Comparison of ENCODE assay signal across 15 cellular contexts in the genomic region with DNA sequence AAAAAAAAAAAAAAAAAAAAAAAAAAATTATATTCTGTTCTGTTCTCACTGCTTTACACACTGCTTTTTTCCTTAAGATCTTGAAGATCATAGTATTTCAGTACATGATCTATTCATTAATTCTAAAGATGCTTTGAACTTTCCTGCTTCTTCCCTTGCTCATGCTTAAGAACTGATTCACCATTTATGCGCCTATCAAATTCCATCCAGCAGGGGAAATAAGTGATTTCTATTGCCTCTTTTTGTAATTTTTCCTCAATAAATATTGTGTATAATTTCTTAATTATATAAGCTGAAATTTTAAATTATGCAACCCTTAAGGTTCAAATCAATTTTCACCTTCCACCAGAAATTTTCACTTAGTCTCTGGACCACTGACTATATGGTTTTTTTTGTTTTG. TPM values are rescaled to one million over a fixed set of nuclear protein-coding genes. Genes with fewer than 3 reads are reported as not detected.
DNase-seq lines count a peak whose midpoint lies in the region; ATAC-seq and TF ChIP-seq lines count a peak whose summit lies in the region.
"Had no signal": no experiment of that assay in that cellular context is flagged by ENCODE, and none has a peak within 500 bp of the region (broad histone marks: within the 10 kb centered on the region; RNA-seq: fewer than 3 reads in every experiment).

No MANE protein-coding gene starts in this region.

- ATAC-seq in central memory CD8-positive, alpha-beta T cell (replicated peaks; ENCODE audit: extremely low read depth, poor library complexity, severe bottlenecking) = no peak
- no peak for ATAC-seq in lower lobe of right lung
- ATAC-seq: activated T-cell treated with anti-CD3 and anti-CD28 coated beads, Interleukin-2, amount 50 U/mL, for 4 hours; heart left ventricle; stimulated activated naive B cell treated with anti-CD40 and anti-IgM and Interleukin-4, amounts not matched to agents 10 μg/mL and 1 μg/mL and 100 μg/mL, for 72 hours had no signal

- intact Hi-C loops in lower lobe of right lung (cut with DNase I) (no loop called here), colonic mucosa (cut with DNase I) (no loop called here)

- H3K4me1 ChIP-seq in lower lobe of right lung (peaks cover 20% of the 10 kb centered on the region), colonic mucosa (no peaks in the 10 kb centered on the region)

- no peaks in the 10 kb centered on the region for H3K27me3 ChIP-seq in lower lobe of right lung (ENCODE audit: low read depth)
- H3K27me3 ChIP-seq in colonic mucosa = no peaks in the 10 kb centered on the region
- H3K27me3 ChIP-seq: BLaER1, heart left ventricle had no signal

- H3K9me3 ChIP-seq in lower lobe of right lung (no peaks in the 10 kb centered on the region), colonic mucosa (no peaks in the 10 kb centered on the region)
- H3K9me3 ChIP-seq: BLaER1, heart left ventricle had no signal

- peak overlapping the region; percentile 41 for H3K4me3 Mint-ChIP-seq in central memory CD8-positive, alpha-beta T cell
- H3K4me3 Mint-ChIP-seq: activated T-cell treated with anti-CD3 and anti-CD28 coated beads, Interleukin-2, amount 50 U/mL, for 4 hours; stimulated activated naive B cell treated with anti-CD40 and anti-IgM and Interleukin-4, amounts not matched to agents 10 μg/mL and 1 μg/mL and 100 μg/mL, for 72 hours had no signal

- H3K4me3 ChIP-seq in AG10803 (ENCODE audit: low read length) = no peak overlapping the region
- H3K4me3 ChIP-seq in HFF-Myc (replicated peaks; ENCODE audit: low read depth, low read length) = no peak overlapping the region
- H3K4me3 ChIP-seq in lower lobe of right lung = no peak overlapping the region
- no peak overlapping the region for H3K4me3 ChIP-seq in colonic mucosa
- H3K4me3 ChIP-seq: BLaER1, heart left ventricle had no signal

- no peak overlapping the region for H3K27ac Mint-ChIP-seq in central memory CD8-positive, alpha-beta T cell (ENCODE audit: low read depth)
- H3K27ac Mint-ChIP-seq: stimulated activated naive B cell treated with anti-CD40 and anti-IgM and Interleukin-4, amounts not matched to agents 10 μg/mL and 1 μg/mL and 100 μg/mL, for 72 hours had no signal

- H3K9me3 Mint-ChIP-seq in central memory CD8-positive, alpha-beta T cell = no peaks in the 10 kb centered on the region
- H3K9me3 Mint-ChIP-seq: activated T-cell treated with anti-CD3 and anti-CD28 coated beads, Interleukin-2, amount 50 U/mL, for 4 hours; stimulated activated naive B cell treated with anti-CD40 and anti-IgM and Interleukin-4, amounts not matched to agents 10 μg/mL and 1 μg/mL and 100 μg/mL, for 72 hours had no signal

- peaks cover 74% of the 10 kb centered on the region for H3K4me1 Mint-ChIP-seq in central memory CD8-positive, alpha-beta T cell

- DNase-seq in AG10803 (ENCODE audit: low read depth) (peak; percentile 24), HFF-Myc (ENCODE audit: extremely low read depth, low read depth) (no peak), lower lobe of right lung (no peak), A172 (ENCODE audit: low spot score) (no peak), NCI-H1417 treated with DMSO at 0.1 percent for 48 hours (lab: John Stamatoyannopoulos, UW) (no peak), colonic mucosa (no peak), OCI-M2 (lab: John Stamatoyannopoulos, UW; ENCODE audit: unreplicated experiment) (no peak)
- DNase-seq in central memory CD8-positive, alpha-beta T cell (ENCODE audit: low spot score in 2 of 2) = no peak
- DNase-seq: activated CD4-positive, alpha-beta T cell treated with anti-CD3 and anti-CD28 coated beads for 1 hour; activated T-cell treated with anti-CD3 and anti-CD28 coated beads, Interleukin-2, amount 50 U/mL, for 4 hours; effector CD8-positive, alpha-beta T cell; heart left ventricle; NCI-H2171; stimulated activated naive B cell treated with anti-CD40 and anti-IgM and Interleukin-4, amounts not matched to agents 10 μg/mL and 1 μg/mL and 100 μg/mL, for 72 hours had no signal

- TF ChIP-seq CTCF in AG10803 (conservative IDR thresholded peaks at IDR 0.05; ENCODE audit: low read length) = peak; percentile 48
- TF ChIP-seq CTCF in HFF-Myc (IDR thresholded peaks at IDR 0.05; ENCODE audit: low read depth, low read length, missing control alignments) = peak; percentile 12
- peak; percentile 7 for TF ChIP-seq CTCF in lower lobe of right lung (IDR thresholded peaks at IDR 0.05)
- TF ChIP-seq CTCF in colonic mucosa (IDR thresholded peaks at IDR 0.05) = no peak

- H3K36me3 Mint-ChIP-seq in central memory CD8-positive, alpha-beta T cell (ENCODE audit: insufficient read depth) = peaks cover 24% of the 10 kb centered on the region

- H3K27ac ChIP-seq in lower lobe of right lung = no peak overlapping the region
- no peak overlapping the region for H3K27ac ChIP-seq in colonic mucosa
- H3K27ac ChIP-seq: BLaER1, heart left ventricle had no signal

- H3K36me3 ChIP-seq in lower lobe of right lung (peaks cover 15% of the 10 kb centered on the region), colonic mucosa (no peaks in the 10 kb centered on the region)

- H3K27me3 Mint-ChIP-seq in central memory CD8-positive, alpha-beta T cell = no peaks in the 10 kb centered on the region
- H3K27me3 Mint-ChIP-seq: stimulated activated naive B cell treated with anti-CD40 and anti-IgM and Interleukin-4, amounts not matched to agents 10 μg/mL and 1 μg/mL and 100 μg/mL, for 72 hours had no signal

- H3K9ac ChIP-seq in colonic mucosa (ENCODE audit: low read depth in 2 of 2, low read length in 2 of 2) = no peak overlapping the region
- H3K9ac ChIP-seq: BLaER1 had no signal

RNA-seq across cellular contexts. Expression of a gene that starts 10.6 kb away (rescaled TPM):
- total RNA-seq in lower lobe of right lung (22.3 TPM), colonic mucosa (10 to 100 TPM; 15.7 to 24.7 TPM)
- 37.2 and 41.0 TPM in 2 replicates for total RNA-seq in A172 (2014; rRNA removed; shearing (Covaris generic))
